In genomic region chr4:172649143-172649542, GRCh38 we compare ENCODE assay signal across 27 cellular contexts.
"Had no signal": no experiment of that assay in that cellular context is flagged by ENCODE, and none has a peak within 500 bp of the region (broad histone marks: within the 10 kb centered on the region; RNA-seq: fewer than 3 reads in every experiment).

No MANE protein-coding gene starts in this region.

- H3K4me3 ChIP-seq: left lung, lower lobe of right lung, pancreas, prostate gland, sigmoid colon, spleen, suprapubic skin, thoracic aorta, tibial artery, upper lobe of right lung had no signal

- FAIRE-seq: islet of Langerhans, urothelium cell line had no signal

- H3K4me1 ChIP-seq: left lung, lower lobe of right lung, pancreas, prostate gland, sigmoid colon, spleen, suprapubic skin, tibial artery, upper lobe of right lung had no signal

- H3K27me3 ChIP-seq: left lung, pancreas, sigmoid colon, spleen, suprapubic skin, tibial artery, upper lobe of right lung had no signal

- DNase-seq: hypothalamus; immature natural killer cell; kidney; left colon; left lung; lower lobe of right lung; mesenchymal stem cell; naive thymus-derived CD8-positive, alpha-beta T cell; nucleus accumbens; pancreas; posterior cingulate gyrus; retina; right cardiac atrium; sigmoid colon; small intestine; spleen; stimulated activated CD4-positive, alpha-beta T cell treated with anti-CD3 and anti-CD28 coated beads, Interleukin-4, amount 100 ng/mL, for 24 hours; stimulated activated naive CD4-positive, alpha-beta T cell; tibial artery; trophoblast cell; upper lobe of right lung had no signal

- H3K27ac ChIP-seq: left lung, lower lobe of right lung, pancreas, prostate gland, sigmoid colon, spleen, suprapubic skin, thoracic aorta, tibial artery, upper lobe of right lung had no signal

- H3K36me3 ChIP-seq: left lung, lower lobe of right lung, pancreas, prostate gland, sigmoid colon, spleen, suprapubic skin, thoracic aorta, tibial artery, upper lobe of right lung had no signal

- H3K9me3 ChIP-seq: left lung, lower lobe of right lung, pancreas, prostate gland, sigmoid colon, suprapubic skin, thoracic aorta, tibial artery, upper lobe of right lung had no signal

- ATAC-seq: left lung; lower lobe of right lung; naive thymus-derived CD8-positive, alpha-beta T cell; pancreas; right cardiac atrium; stimulated activated effector memory CD8-positive, alpha-beta T cell treated with anti-CD3 and anti-CD28 coated beads, Interleukin-12 subunit alpha, Interleukin-12 subunit beta, amount 100 ng/mL, for 72 hours; upper lobe of right lung had no signal
